In genomic region chrX:28582494-28582893, GRCh38 we compare ENCODE assay signal across 27 cellular contexts. TPM values are rescaled to one million over a fixed set of nuclear protein-coding genes. Genes with fewer than 3 reads are reported as not detected.
"Had no signal": no experiment of that assay in that cellular context is flagged by ENCODE, and none has a peak within 500 bp of the region (broad histone marks: within the 10 kb centered on the region; RNA-seq: fewer than 3 reads in every experiment).

No MANE protein-coding gene starts in this region.

- H3K36me3 Mint-ChIP-seq: activated naive CD8-positive, alpha-beta T cell; brain; naive B cell had no signal

- H3K9me3 Mint-ChIP-seq: activated B cell treated with CpG ODN at 0.5 μM for 24 hours; brain; effector memory CD8-positive, alpha-beta T cell; T-helper 2 cell treated with Interferon-gamma antibody and Interleukin-4, amounts not matched to agents 5 μg/mL and 100 μg/mL, for 36 hours had no signal

- H3K27ac ChIP-seq: adrenal gland, ascending aorta, coronary artery, gastroesophageal sphincter, ovary, right lobe of liver, thoracic aorta had no signal

- H3K27ac Mint-ChIP-seq: activated B cell treated with CpG ODN at 0.5 μM for 24 hours; activated naive CD8-positive, alpha-beta T cell; activated T-cell treated with anti-CD3 and anti-CD28 coated beads, Interleukin-2, amount 50 U/mL, for 72 hours; brain; effector memory CD8-positive, alpha-beta T cell; naive B cell; progenitor cell of endocrine pancreas; T-helper 2 cell treated with Interferon-gamma antibody and Interleukin-4, amounts not matched to agents 5 μg/mL and 100 μg/mL, for 36 hours had no signal

- H3K36me3 ChIP-seq: adrenal gland, ascending aorta, gastroesophageal sphincter, ovary, right lobe of liver, thoracic aorta had no signal

- H3K4me3 ChIP-seq: adrenal gland, ascending aorta, coronary artery, gastroesophageal sphincter, ovary, right lobe of liver, thoracic aorta had no signal

- H3K4me3 Mint-ChIP-seq: activated B cell treated with CpG ODN at 0.5 μM for 24 hours; activated naive CD8-positive, alpha-beta T cell; activated T-cell treated with anti-CD3 and anti-CD28 coated beads, Interleukin-2, amount 50 U/mL, for 72 hours; brain; effector memory CD8-positive, alpha-beta T cell; naive B cell; T-helper 2 cell treated with Interferon-gamma antibody and Interleukin-4, amounts not matched to agents 5 μg/mL and 100 μg/mL, for 36 hours had no signal

- DNase-seq: activated B cell treated with CpG ODN at 0.5 μM for 24 hours; activated CD4-positive, alpha-beta T cell treated with anti-CD3 and anti-CD28 coated beads, Interleukin-2, amount 50 U/mL, for 1 hour; activated naive CD4-positive, alpha-beta T cell treated with Interleukin-2 at 50 U/mL for 16 hours; activated T-cell treated with anti-CD3 and anti-CD28 coated beads for 4 hours; activated T-cell treated with anti-CD3 and anti-CD28 coated beads, Interleukin-2, amount 50 U/mL, for 72 hours; adrenal gland; effector memory CD8-positive, alpha-beta T cell; erythroblast; hippocampal formation; left cardiac atrium; mammary epithelial cell; naive B cell; ovary; right lobe of liver; stimulated activated CD4-positive, alpha-beta T cell treated with anti-CD3 and anti-CD28 coated beads, Interleukin-4, amount 100 ng/mL, for 1 hour; stimulated activated naive CD8-positive, alpha-beta T cell treated with anti-CD3 and anti-CD28 coated beads, Interleukin-15, Interleukin-2, amounts not matched to agents 100 U/mL and 50 U/mL, for 24 hours; trophoblast cell had no signal

- ATAC-seq: activated T-cell treated with anti-CD3 and anti-CD28 coated beads, Interleukin-2, amount 50 U/mL, for 72 hours; effector memory CD8-positive, alpha-beta T cell; gastroesophageal sphincter; left cardiac atrium; right lobe of liver; stimulated activated naive CD8-positive, alpha-beta T cell treated with anti-CD3 and anti-CD28 coated beads, Interleukin-15, Interleukin-2, amounts not matched to agents 100 U/mL and 50 U/mL, for 24 hours had no signal

- H3K9me3 ChIP-seq: adrenal gland, ascending aorta, gastroesophageal sphincter, ovary, right lobe of liver, thoracic aorta had no signal

- H3K4me1 Mint-ChIP-seq: activated B cell treated with CpG ODN at 0.5 μM for 24 hours, naive B cell had no signal

- H3K27me3 Mint-ChIP-seq: activated B cell treated with CpG ODN at 0.5 μM for 24 hours; activated naive CD8-positive, alpha-beta T cell; effector memory CD8-positive, alpha-beta T cell; progenitor cell of endocrine pancreas had no signal

- H3K4me1 ChIP-seq: adrenal gland, ascending aorta, gastroesophageal sphincter, right lobe of liver had no signal

- H3K27me3 ChIP-seq: ascending aorta, gastroesophageal sphincter, ovary, right lobe of liver had no signal

RNA-seq across cellular contexts. Expression of gene IL1RAPL1, which starts 4.8 kb away (rescaled TPM):
- total RNA-seq: activated B cell treated with CpG ODN at 0.5 μM for 24 hours; activated T-cell treated with anti-CD3 and anti-CD28 coated beads, Interleukin-2, amount 50 U/mL, for 72 hours; adrenal gland; ascending aorta; right lobe of liver had no signal
- polyA plus RNA-seq: adrenal gland, liver, neural cell had no signal
